Comparison of ENCODE assay signal across 19 cellular contexts in genomic region chr14:89793367-89793716, GRCh38.
"Had no signal": no experiment of that assay in that cellular context is flagged by ENCODE, and none has a peak within 500 bp of the region (broad histone marks: within the 10 kb centered on the region; RNA-seq: fewer than 3 reads in every experiment).

No MANE protein-coding gene starts in this region.

- DNase-seq: activated CD4-positive, alpha-beta memory T cell treated with anti-CD3 and anti-CD28 coated beads for 36 hours; activated CD4-positive, alpha-beta T cell treated with anti-CD3 and anti-CD28 coated beads for 48 hours; activated effector memory CD4-positive, alpha-beta T cell treated with anti-CD3 and anti-CD28 coated beads, Interleukin-2, amount 50 U/mL, for 16 hours; activated naive CD4-positive, alpha-beta T cell treated with anti-CD3 and anti-CD28 coated beads, Interleukin-2, amount 10 ng/mL, durations not matched to agents 7 days and 5 days; activated T-cell treated with anti-CD3 and anti-CD28 coated beads, Interleukin-2, amount 50 U/mL, for 72 hours; anterior cingulate cortex; immature natural killer cell; left lung; nucleus accumbens; spleen; stimulated activated CD4-positive, alpha-beta T cell treated with anti-CD3 and anti-CD28 coated beads, Interleukin-4, amount 100 ng/mL, for 1 hour; stimulated activated naive CD4-positive, alpha-beta T cell treated with Interleukin-2 at 50 U/mL for 16 hours; T1000; thyroid gland had no signal

- ATAC-seq: activated T-cell treated with anti-CD3 and anti-CD28 coated beads, Interleukin-2, amount 50 U/mL, for 72 hours had no signal

- H3K36me3 ChIP-seq: cardiac muscle cell, left lung, spleen, thyroid gland had no signal

- H3K9me3 ChIP-seq: body of pancreas, left lung, spleen, thyroid gland had no signal

- H3K27me3 ChIP-seq: body of pancreas, cardiac muscle cell, hepatocyte, left lung, spleen, thyroid gland had no signal

- H3K9me3 Mint-ChIP-seq: activated CD4-positive, alpha-beta memory T cell treated with anti-CD3 and anti-CD28 coated beads for 36 hours; activated naive CD4-positive, alpha-beta T cell treated with anti-CD3 and anti-CD28 coated beads, Interleukin-2, amount 10 ng/mL, durations not matched to agents 7 days and 5 days; activated T-cell treated with anti-CD3 and anti-CD28 coated beads, Interleukin-2, amount 50 U/mL, for 72 hours; immature natural killer cell; T-helper 1 cell treated with Interleukin-12 subunit alpha and Interleukin-12 subunit beta and Interleukin-4 antibody, amounts not matched to agents 30 μg/mL and 1 μg/mL, for 36 hours had no signal

- H3K4me1 ChIP-seq: body of pancreas, left lung, thyroid gland had no signal

- FAIRE-seq: urothelium cell line had no signal

- H3K4me3 Mint-ChIP-seq: activated CD4-positive, alpha-beta memory T cell treated with anti-CD3 and anti-CD28 coated beads for 36 hours; activated naive CD4-positive, alpha-beta T cell treated with anti-CD3 and anti-CD28 coated beads, Interleukin-2, amount 10 ng/mL, durations not matched to agents 7 days and 5 days; activated T-cell treated with anti-CD3 and anti-CD28 coated beads, Interleukin-2, amount 50 U/mL, for 72 hours; immature natural killer cell; T-helper 1 cell treated with Interleukin-12 subunit alpha and Interleukin-12 subunit beta and Interleukin-4 antibody, amounts not matched to agents 30 μg/mL and 1 μg/mL, for 36 hours had no signal

- H3K27ac ChIP-seq: body of pancreas, cardiac muscle cell, left lung, thyroid gland had no signal

- H3K27ac Mint-ChIP-seq: activated CD4-positive, alpha-beta memory T cell treated with anti-CD3 and anti-CD28 coated beads for 36 hours; activated naive CD4-positive, alpha-beta T cell treated with anti-CD3 and anti-CD28 coated beads, Interleukin-2, amount 10 ng/mL, durations not matched to agents 7 days and 5 days; activated T-cell treated with anti-CD3 and anti-CD28 coated beads, Interleukin-2, amount 50 U/mL, for 72 hours; immature natural killer cell; T-helper 1 cell treated with Interleukin-12 subunit alpha and Interleukin-12 subunit beta and Interleukin-4 antibody, amounts not matched to agents 30 μg/mL and 1 μg/mL, for 36 hours had no signal

- H3K4me1 Mint-ChIP-seq: activated naive CD4-positive, alpha-beta T cell treated with anti-CD3 and anti-CD28 coated beads, Interleukin-2, amount 10 ng/mL, durations not matched to agents 7 days and 5 days; immature natural killer cell had no signal

- H3K4me3 ChIP-seq: body of pancreas, cardiac muscle cell, hepatocyte, left lung, spleen, thyroid gland had no signal

- H3K36me3 Mint-ChIP-seq: activated CD4-positive, alpha-beta memory T cell treated with anti-CD3 and anti-CD28 coated beads for 36 hours; activated naive CD4-positive, alpha-beta T cell treated with anti-CD3 and anti-CD28 coated beads, Interleukin-2, amount 10 ng/mL, durations not matched to agents 7 days and 5 days had no signal
